In genomic region chr17:31394544-31394943, GRCh38 we compare ENCODE assay signal across 8 cellular contexts. TPM values are rescaled to one million over a fixed set of nuclear protein-coding genes. Genes with fewer than 3 reads are reported as not detected.
DNase-seq lines count a peak whose midpoint lies in the region; ATAC-seq and TF ChIP-seq lines count a peak whose summit lies in the region.

No MANE protein-coding gene starts in this region.

- DNase-seq in AG08396 (ENCODE audit: low spot score): peak; percentile 83
- peak; percentile 60 for DNase-seq in Jurkat, Clone E6-1 (ENCODE audit: low read depth, low spot score)
- peak; percentile 55 to 56 for DNase-seq in activated T-cell treated with anti-CD3 and anti-CD28 coated beads, Interleukin-2, amount 50 U/mL, for 48 hours
- no peak for DNase-seq in glutamatergic neuron
- DNase-seq in renal cortical epithelial cell (ENCODE audit: low read depth): peak; percentile 62
- DNase-seq in SW 1271 (lab: John Stamatoyannopoulos, UW): no peak
- DNase-seq in SHP77 treated with DMSO at 0.1 percent for 48 hours (lab: John Stamatoyannopoulos, UW): no peak

- ATAC-seq in GM18498 (IDR thresholded peaks at IDR 0.05; ENCODE audit: unreplicated experiment): no peak

- H3K36me3 Mint-ChIP-seq in glutamatergic neuron (ENCODE audit: unreplicated experiment): no peaks in the 10 kb centered on the region

- peaks cover 32% of the 10 kb centered on the region for H3K4me1 Mint-ChIP-seq in glutamatergic neuron (ENCODE audit: low read depth, unreplicated experiment)

- H3K4me3 Mint-ChIP-seq in glutamatergic neuron (ENCODE audit: unreplicated experiment): peak overlapping the region; percentile 79

- no peak for TF ChIP-seq CTCF in glutamatergic neuron (IDR thresholded peaks at IDR 0.05; ENCODE audit: partially characterized antibody, unreplicated experiment)

- peak overlapping the region; percentile 30 for H3K27ac Mint-ChIP-seq in glutamatergic neuron (ENCODE audit: unreplicated experiment)

- H3K27me3 Mint-ChIP-seq in glutamatergic neuron (ENCODE audit: unreplicated experiment): peaks cover 7% of the 10 kb centered on the region

- H3K4me3 ChIP-seq in Jurkat, Clone E6-1 (ENCODE audit: low read length): no peak overlapping the region

- H3K9me3 Mint-ChIP-seq in glutamatergic neuron (ENCODE audit: unreplicated experiment): peaks cover 10% of the 10 kb centered on the region

RNA-seq across cellular contexts. Expression of gene RAB11FIP4, which starts 3.1 kb away (rescaled TPM):
- polyA plus RNA-seq in Jurkat, Clone E6-1 (2012; ENCODE audit: insufficient read depth, insufficient read length): 20.3 TPM
- total RNA-seq in glutamatergic neuron (ENCODE audit: unreplicated experiment): 103 TPM
- 16.5 and 18.9 TPM in 2 replicates for total RNA-seq in renal cortical epithelial cell

Comparison
In these comparisons a context has a peak if more than half of its experiments do, and no peak if none do; other contexts are left out.
1. DNase-seq: peak in AG08396 (single experiment), Jurkat, Clone E6-1 (single experiment), activated T-cell treated with anti-CD3 and anti-CD28 coated beads, Interleukin-2, amount 50 U/mL, for 48 hours (2 of 2) and renal cortical epithelial cell (single experiment); none in glutamatergic neuron (single experiment), SW 1271 (0 of 2) and SHP77 treated with DMSO at 0.1 percent for 48 hours (single experiment).